In the genomic region with DNA sequence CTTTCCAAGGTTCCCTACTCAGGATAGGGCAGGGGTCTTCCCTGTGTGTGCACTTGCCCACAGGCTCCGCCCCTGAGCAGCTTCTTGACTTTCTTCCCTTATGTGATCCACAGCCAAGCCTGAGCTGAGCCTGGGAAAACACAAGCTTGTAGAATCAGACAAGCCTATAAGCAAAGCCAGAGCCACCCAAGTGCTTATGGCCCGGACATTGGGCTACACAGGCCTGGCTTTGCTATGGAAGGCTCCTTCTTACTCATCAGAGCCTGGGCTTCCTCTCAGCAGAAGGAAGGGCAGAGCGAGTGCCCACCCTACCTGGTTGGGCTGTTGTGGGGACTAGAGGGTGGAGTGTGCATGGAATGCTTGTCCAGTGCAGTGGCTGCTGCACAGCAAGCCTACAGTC, we compare ENCODE assay signal across 14 cellular contexts. TPM values are rescaled to one million over a fixed set of nuclear protein-coding genes. Genes with fewer than 3 reads are reported as not detected.
DNase-seq lines count a peak whose midpoint lies in the region; ATAC-seq, FAIRE-seq and TF ChIP-seq lines count a peak whose summit lies in the region.
"Had no signal": no experiment of that assay in that cellular context is flagged by ENCODE, and none has a peak within 500 bp of the region (broad histone marks: within the 10 kb centered on the region; RNA-seq: fewer than 3 reads in every experiment).

No MANE protein-coding gene starts in this region.

- H3K4me1 ChIP-seq in HepG2 (ENCODE audit: insufficient read depth, low read length) (peaks cover 69% of the 10 kb centered on the region), right lobe of liver (peaks cover 0 to 17% (median 0%) of the 10 kb centered on the region in 4 donors), mesenchymal stem cell (ENCODE audit: control insufficient read depth, insufficient read depth, low read depth, low read length) (peaks cover 17% of the 10 kb centered on the region), vagina (peaks cover 36% of the 10 kb centered on the region)

- H3K27me3 Mint-ChIP-seq in activated B cell treated with CpG ODN at 0.5 μM for 24 hours = no peaks in the 10 kb centered on the region

- no peaks in the 10 kb centered on the region; a peak in 1 of 5 replicates for H3K36me3 ChIP-seq in HepG2 (replicated peaks in 1 of 2; ENCODE audit: control insufficient read depth in 1 of 2, insufficient read depth in 2 of 2, low read length in 2 of 2)
- no peaks in the 10 kb centered on the region for H3K36me3 ChIP-seq in right lobe of liver
- H3K36me3 ChIP-seq in mesenchymal stem cell (ENCODE audit: control insufficient read depth in 1 of 2, insufficient read depth in 2 of 2, low read depth in 1 of 2, low read length in 2 of 2) = peaks cover 6 to 7% of the 10 kb centered on the region in 2 experiments
- no peaks in the 10 kb centered on the region for H3K36me3 ChIP-seq in vagina

- H3K79me1 ChIP-seq in mesenchymal stem cell (replicated peaks; ENCODE audit: low read length, poor library complexity, severe bottlenecking) = peaks cover 8% of the 10 kb centered on the region

- H2AK5ac ChIP-seq in mesenchymal stem cell (ENCODE audit: low read length, severe bottlenecking) = no peak overlapping the region

- peak overlapping the region; percentile 24 for H3K27ac Mint-ChIP-seq in activated B cell treated with CpG ODN at 0.5 μM for 24 hours

- H3K18ac ChIP-seq in mesenchymal stem cell (ENCODE audit: low read depth in 1 of 2, low read length in 2 of 2) = no peak overlapping the region

- peaks cover 36% of the 10 kb centered on the region for H3K4me1 Mint-ChIP-seq in activated B cell treated with CpG ODN at 0.5 μM for 24 hours

- H3K9me3 Mint-ChIP-seq in activated B cell treated with CpG ODN at 0.5 μM for 24 hours = no peaks in the 10 kb centered on the region

- no peak for TF ChIP-seq RAD21 in HepG2 (CRISPR knock-in tag; IDR thresholded peaks at IDR 0.05)

- CTCF ChIA-PET in HepG2 (lab: Yijun Ruan, JAX; ENCODE audit: low intra/inter-chr PET ratio, low total read pairs) = no interaction called here
- CTCF ChIA-PET in activated B cell treated with CpG ODN at 0.5 μM for 24 hours (lab: Charles Lee) = no interaction called here

- DNase-seq in HepG2 (ENCODE audit: low spot score) (no peak), right lobe of liver (no peak), activated B cell treated with CpG ODN at 0.5 μM for 24 hours (no peak), mesenchymal stem cell (no peak), vagina (ENCODE audit: extremely low spot score in 2 of 2) (peak in 1 of 2 donors; percentile 86), NCI-H1436 (lab: John Stamatoyannopoulos, UW) (no peak), MV-4-11 (lab: John Stamatoyannopoulos, UW) (no peak), cortex of kidney (lab: John Stamatoyannopoulos, UW) (no peak)
- DNase-seq: cerebellar nuclear complex, midbrain, NCI-H187 treated with DMSO at 0.1 percent for 48 hours, NCI-H774 had no signal

- H3K36me3 Mint-ChIP-seq in activated B cell treated with CpG ODN at 0.5 μM for 24 hours (ENCODE audit: low read depth) = peaks cover 8% of the 10 kb centered on the region

- H3K14ac ChIP-seq in mesenchymal stem cell (ENCODE audit: low read length in 2 of 2) = no peak overlapping the region

- no peak for TF ChIP-seq CTCF in HepG2 (CRISPR knock-in tag; IDR thresholded peaks at IDR 0.05)
- TF ChIP-seq CTCF in right lobe of liver (IDR thresholded peaks at IDR 0.05) = no peak
- TF ChIP-seq CTCF in activated B cell treated with CpG ODN at 0.5 μM for 24 hours (IDR thresholded peaks at IDR 0.05) = no peak
- no peak for TF ChIP-seq CTCF in vagina (IDR thresholded peaks at IDR 0.05)

- H3K9me3 ChIP-seq in HepG2 (ENCODE audit: low read length) (no peaks in the 10 kb centered on the region), right lobe of liver (no peaks in the 10 kb centered on the region), mesenchymal stem cell (ENCODE audit: control insufficient read depth, low read length) (no peaks in the 10 kb centered on the region), vagina (no peaks in the 10 kb centered on the region)
- H3K9me3 ChIP-seq: gastroesophageal sphincter had no signal

- no peak for TF ChIP-seq POLR2A in HepG2 (IDR thresholded peaks at IDR 0.05; ENCODE audit: insufficient read depth in 1 of 2, low read depth in 2 of 2, low read length in 2 of 2)
- TF ChIP-seq POLR2A in right lobe of liver (IDR thresholded peaks at IDR 0.05) = no peak
- no peak for TF ChIP-seq POLR2A in vagina (IDR thresholded peaks at IDR 0.05)

- FAIRE-seq in HepG2 (lab: Jason Lieb, UNC) = no peak

- H3K27me3 ChIP-seq in HepG2 (ENCODE audit: control insufficient read depth in 1 of 2, insufficient read depth in 2 of 2, low read length in 2 of 2) = no peaks in the 10 kb centered on the region
- H3K27me3 ChIP-seq in right lobe of liver = no peaks in the 10 kb centered on the region
- H3K27me3 ChIP-seq in mesenchymal stem cell (ENCODE audit: control insufficient read depth in 1 of 2, insufficient read depth in 1 of 2, low read length in 2 of 2) = no peaks in the 10 kb centered on the region
- H3K27me3 ChIP-seq in vagina = no peaks in the 10 kb centered on the region
- H3K27me3 ChIP-seq: gastroesophageal sphincter had no signal

- in situ Hi-C loops in HepG2 (cut with HindIII; ENCODE audit: extremely low pct_ligation_motif_present, low pct_unique_long_range_greater_than_20kb) = loop anchor here (5.0 kb wide), 1 partner anchor 35 kb away; a partner anchor contains a TSS

- H2BK12ac ChIP-seq in mesenchymal stem cell (ENCODE audit: low read length in 2 of 2) = peak overlapping the region in 1 of 2 experiments; percentile 6

- H2BK120ac ChIP-seq in mesenchymal stem cell (ENCODE audit: low read depth, low read length) = no peak overlapping the region

- H3K79me2 ChIP-seq in HepG2 (ENCODE audit: insufficient read depth, low read length) = peaks cover 17% of the 10 kb centered on the region

- H4K20me1 ChIP-seq in HepG2 (ENCODE audit: insufficient read depth, low read length) = no peaks in the 10 kb centered on the region

- H3K4me3 Mint-ChIP-seq in activated B cell treated with CpG ODN at 0.5 μM for 24 hours = peak overlapping the region; percentile 69

- WGBS in HepG2 (ENCODE audit: low lambda C conversion rate) = 80% methylated on average over 3 of the region's 3 CpGs
- WGBS in right lobe of liver (ENCODE audit: insufficient coverage, low coverage, low lambda C conversion rate, missing lambda C conversion rate) = 86% methylated on average over 1 of the region's 3 CpGs
- WGBS in mesenchymal stem cell = 91% methylated on average over 3 of the region's 3 CpGs

- BruUV-seq in HepG2 (replicated peaks; lab: Mats Ljungman, UMichigan) = no TSS peak

- H4K91ac ChIP-seq in mesenchymal stem cell (ENCODE audit: low read length) = peak overlapping the region; percentile 47

- H2BK15ac ChIP-seq in mesenchymal stem cell (ENCODE audit: low read depth, poor library complexity, severe bottlenecking) = no peak overlapping the region

- H3K27ac ChIP-seq in HepG2 (ENCODE audit: extremely low read length, insufficient read depth, low read length) (no peak overlapping the region), right lobe of liver (no peak overlapping the region), mesenchymal stem cell (ENCODE audit: low read length, poor library complexity, severe bottlenecking) (no peak overlapping the region), vagina (peak overlapping the region; percentile 60)

- no peak overlapping the region for H4K8ac ChIP-seq in mesenchymal stem cell (ENCODE audit: low read length)

- no peak; the same call in 2 of the 3 replicates for ATAC-seq in HepG2
- no peak for ATAC-seq in right lobe of liver
- no peak for ATAC-seq in activated B cell treated with CpG ODN at 0.5 μM for 24 hours (ENCODE audit: low read depth)
- ATAC-seq: GM12878 had no signal

- intact Hi-C loops in HepG2 (cut with micrococcal nuclease; ENCODE audit: unreplicated experiment) = loop anchor here (10.0 kb wide), 1 partner anchor 107 kb away; no protein-coding TSS in a partner anchor
- intact Hi-C loops in right lobe of liver (cut with DNase I) = no loop called here
- intact Hi-C loops in activated B cell treated with CpG ODN at 0.5 μM for 24 hours (cut with micrococcal nuclease) = loop anchor here (2.0 to 5.0 kb wide), 2 partner anchors 61 to 160 kb away; no protein-coding TSS in a partner anchor
- intact Hi-C loops in vagina (cut with DNase I) = loop anchor here (10.0 kb wide), 1 partner anchor 177 kb away; no protein-coding TSS in a partner anchor

- no peak overlapping the region for H2AFZ ChIP-seq in HepG2 (ENCODE audit: low read length)
- no peak overlapping the region for H2AFZ ChIP-seq in mesenchymal stem cell (ENCODE audit: low read depth, low read length)

- TF ChIP-seq EP300 in HepG2 (IDR thresholded peaks at IDR 0.05; ENCODE audit: low read depth in 2 of 2, low read length in 2 of 2) = no peak
- no peak for TF ChIP-seq EP300 in HepG2 (CRISPR knock-in tag; IDR thresholded peaks at IDR 0.05; ENCODE audit: borderline replicate concordance)

- H3K4me2 ChIP-seq in HepG2 (ENCODE audit: low read depth, low read length) (no peak overlapping the region), mesenchymal stem cell (ENCODE audit: low read length, poor library complexity, severe bottlenecking) (no peak overlapping the region)

- no peak overlapping the region for H3K4ac ChIP-seq in mesenchymal stem cell (ENCODE audit: low read depth in 1 of 2, low read length in 2 of 2)

- no peak overlapping the region for H3K9ac ChIP-seq in HepG2 (ENCODE audit: insufficient read depth, low read depth, low read length)
- no peak overlapping the region for H3K9ac ChIP-seq in mesenchymal stem cell (ENCODE audit: low read length)

- H3K4me3 ChIP-seq in HepG2 (replicated peaks in 1 of 3; ENCODE audit: insufficient read depth in 1 of 3, low read depth in 2 of 3, low read length in 3 of 3) (no peak overlapping the region), right lobe of liver (no peak overlapping the region), mesenchymal stem cell (ENCODE audit: insufficient read depth in 1 of 2, low read depth in 1 of 2, low read length in 2 of 2) (no peak overlapping the region), vagina (no peak overlapping the region)
- H3K4me3 ChIP-seq: GM12878 had no signal

- POLR2A ChIA-PET in HepG2 (lab: Yijun Ruan, JAX) = interaction anchor here (0.6 kb wide), 1 partner anchor 444 kb away, joined by 5 read pairs; no protein-coding TSS in a partner anchor
- POLR2A ChIA-PET in activated B cell treated with CpG ODN at 0.5 μM for 24 hours (lab: Charles Lee) = interaction anchor here (3.4 kb wide), 1 partner anchor 11 kb away, joined by 40 read pairs; no protein-coding TSS in a partner anchor

- H3K23ac ChIP-seq in mesenchymal stem cell (ENCODE audit: low read length in 2 of 2) = no peak overlapping the region

- H2BK5ac ChIP-seq in mesenchymal stem cell (ENCODE audit: low read depth, low read length, poor library complexity, severe bottlenecking) = no peak overlapping the region

RNA-seq across cellular contexts. Expression of a gene that starts 1.3 kb away (rescaled TPM):
- total RNA-seq in HepG2 (2016; rRNA removed; fragmentation: Illumina TruSeq; extraction: Trizol) (28.5 and 38.0 TPM in 2 replicates), right lobe of liver (10 to 100 TPM in 5 of 6 experiments, 1 to 10 TPM in 1; 9.7 to 40.6 (median 18.8) TPM), activated B cell treated with CpG ODN at 0.5 μM for 24 hours (79.1 and 83.2 TPM in 2 replicates), vagina (57.0 TPM)
- 51.3 and 56.9 TPM in 2 replicates for total RNA-seq in HepG2 (2016; cell fraction: cytosol; rRNA removed; fragmentation: Illumina TruSeq; extraction: Trizol; ENCODE audit: low read depth)
- total RNA-seq in HepG2 (2016; cell fraction: insoluble cytoplasmic fraction; rRNA removed; fragmentation: Illumina TruSeq; extraction: Trizol) = 23.8 and 37.4 TPM in 2 replicates
- 75.6 and 77.4 TPM in 2 replicates for total RNA-seq in HepG2 (2016; cell fraction: membrane; rRNA removed; fragmentation: Illumina TruSeq; extraction: Trizol)
- 22.8 and 24.6 TPM in 2 replicates for total RNA-seq in HepG2 (2016; cell fraction: nucleus; rRNA removed; fragmentation: Illumina TruSeq; extraction: Trizol)
- polyA plus RNA-seq in HepG2 (2011; rRNA removed) = 25.6 and 30.1 TPM in 2 replicates
- 24.2 and 29.8 TPM in 2 replicates for polyA plus RNA-seq in HepG2 (2011; cell fraction: cytosol; rRNA removed)
- polyA plus RNA-seq in HepG2 (2011; cell fraction: nucleus; rRNA removed) = 85.8 and 92.8 TPM in 2 replicates
- 14.3 and 23.5 TPM in 2 replicates for polyA plus RNA-seq in HepG2 (2012)
- polyA plus RNA-seq in HepG2 (2016; cell fraction: cytosol; fragmentation: Illumina TruSeq; extraction: Trizol; ENCODE audit: low read depth) = 52.0 and 56.1 TPM in 2 replicates
- 25.2 and 28.5 TPM in 2 replicates for polyA plus RNA-seq in HepG2 (2016; cell fraction: insoluble cytoplasmic fraction; fragmentation: Illumina TruSeq; extraction: Trizol; ENCODE audit: low read depth)
- polyA plus RNA-seq in HepG2 (2016; cell fraction: membrane; fragmentation: Illumina TruSeq; extraction: Trizol; ENCODE audit: low read depth) = 60.4 and 61.0 TPM in 2 replicates
- 46.5 and 50.4 TPM in 2 replicates for polyA plus RNA-seq in HepG2 (2016; cell fraction: nucleus; fragmentation: Illumina TruSeq; extraction: Trizol; ENCODE audit: insufficient read depth, low read depth)
- 10.0 and 18.7 TPM in 2 replicates for polyA minus RNA-seq in HepG2 (2011; rRNA and poly(A)+ RNA removed; ENCODE audit: low replicate concordance)
- polyA minus RNA-seq in HepG2 (2011; cell fraction: cytosol; rRNA and poly(A)+ RNA removed) = 8.1 and 8.4 TPM in 2 replicates
- polyA minus RNA-seq in HepG2 (2011; cell fraction: nucleus; rRNA and poly(A)+ RNA removed) = 18.6 and 22.9 TPM in 2 replicates
- polyA plus RNA-seq in mesenchymal stem cell (2013, experiment 1 of 2) = 26.1 TPM
- polyA plus RNA-seq in mesenchymal stem cell (2013, experiment 2 of 2) = 25.8 TPM

RNA-seq across cellular contexts. Expression of a gene that starts 35.5 kb away (rescaled TPM):
- total RNA-seq in HepG2 (2016; rRNA removed; fragmentation: Illumina TruSeq; extraction: Trizol) (7.0 and 16.9 TPM in 2 replicates), right lobe of liver (10 to 100 TPM; 34.9 to 51.8 (median 40.7) TPM), activated B cell treated with CpG ODN at 0.5 μM for 24 hours (40.4 and 43.2 TPM in 2 replicates), vagina (102 TPM)
- total RNA-seq in HepG2 (2016; cell fraction: cytosol; rRNA removed; fragmentation: Illumina TruSeq; extraction: Trizol; ENCODE audit: low read depth) = 8.3 and 8.9 TPM in 2 replicates
- 6.0 and 17.5 TPM in 2 replicates for total RNA-seq in HepG2 (2016; cell fraction: insoluble cytoplasmic fraction; rRNA removed; fragmentation: Illumina TruSeq; extraction: Trizol)
- total RNA-seq in HepG2 (2016; cell fraction: membrane; rRNA removed; fragmentation: Illumina TruSeq; extraction: Trizol) = 10.1 and 13.2 TPM in 2 replicates
- 24.2 and 26.2 TPM in 2 replicates for total RNA-seq in HepG2 (2016; cell fraction: nucleus; rRNA removed; fragmentation: Illumina TruSeq; extraction: Trizol)
- 34.5 and 38.6 TPM in 2 replicates for polyA plus RNA-seq in HepG2 (2011; rRNA removed)
- 9.0 and 10.4 TPM in 2 replicates for polyA plus RNA-seq in HepG2 (2011; cell fraction: cytosol; rRNA removed)
- polyA plus RNA-seq in HepG2 (2011; cell fraction: nucleus; rRNA removed) = 190 and 200 TPM in 2 replicates
- 8.5 and 20.0 TPM in 2 replicates for polyA plus RNA-seq in HepG2 (2012)
- 8.6 and 9.1 TPM in 2 replicates for polyA plus RNA-seq in HepG2 (2016; cell fraction: cytosol; fragmentation: Illumina TruSeq; extraction: Trizol; ENCODE audit: low read depth)
- polyA plus RNA-seq in HepG2 (2016; cell fraction: insoluble cytoplasmic fraction; fragmentation: Illumina TruSeq; extraction: Trizol; ENCODE audit: low read depth) = 8.9 and 10.1 TPM in 2 replicates
- polyA plus RNA-seq in HepG2 (2016; cell fraction: membrane; fragmentation: Illumina TruSeq; extraction: Trizol; ENCODE audit: low read depth) = 12.6 and 15.4 TPM in 2 replicates
- 68.6 and 68.9 TPM in 2 replicates for polyA plus RNA-seq in HepG2 (2016; cell fraction: nucleus; fragmentation: Illumina TruSeq; extraction: Trizol; ENCODE audit: insufficient read depth, low read depth)
- polyA minus RNA-seq in HepG2 (2011; rRNA and poly(A)+ RNA removed; ENCODE audit: low replicate concordance) = 33.1 and 43.4 TPM in 2 replicates
- 8.4 and 8.5 TPM in 2 replicates for polyA minus RNA-seq in HepG2 (2011; cell fraction: cytosol; rRNA and poly(A)+ RNA removed)
- 60.7 and 63.2 TPM in 2 replicates for polyA minus RNA-seq in HepG2 (2011; cell fraction: nucleus; rRNA and poly(A)+ RNA removed)
- polyA plus RNA-seq in mesenchymal stem cell (2013, experiment 1 of 2) = 25.7 TPM
- polyA plus RNA-seq in mesenchymal stem cell (2013, experiment 2 of 2) = 26.3 TPM

Comparison
In these comparisons a context has a peak if more than half of its experiments do, and no peak if none do; other contexts are left out.
1. intact Hi-C loops: an anchor here in HepG2 (10.0 kb wide), activated B cell treated with CpG ODN at 0.5 μM for 24 hours (2.0 to 5.0 kb wide) and vagina (10.0 kb wide); none called in right lobe of liver.